In genomic region chr6:168968228-168968627, GRCh38 we compare ENCODE assay signal across 8 cellular contexts.
DNase-seq lines count a peak whose midpoint lies in the region; ATAC-seq, FAIRE-seq and TF ChIP-seq lines count a peak whose summit lies in the region.

No MANE protein-coding gene starts in this region.

- H3K4me3 Mint-ChIP-seq in activated CD4-positive, alpha-beta T cell treated with anti-CD3 and anti-CD28 coated beads, Interleukin-2, amount 10 ng/mL, durations not matched to agents 7 days and 5 days = no peak overlapping the region

- TF ChIP-seq CTCF in HEK293 (tag by site-specific recombination; IDR thresholded peaks at IDR 0.05) = no peak
- no peak for TF ChIP-seq CTCF in RWPE1 (conservative IDR thresholded peaks at IDR 0.05; ENCODE audit: low read depth)
- no peak for TF ChIP-seq CTCF in gastroesophageal sphincter (IDR thresholded peaks at IDR 0.05)

- no peak for TF ChIP-seq POLR2A in gastroesophageal sphincter (IDR thresholded peaks at IDR 0.05)

- DNase-seq in AG20443 (ENCODE audit: low spot score) (peak; percentile 92), RWPE1 (ENCODE audit: low spot score) (peak; percentile 35), urothelium cell line (ENCODE audit: low spot score) (no peak), glomerular visceral epithelial cell (ENCODE audit: extremely low spot score) (no peak)
- no peak for DNase-seq in stimulated activated naive CD4-positive, alpha-beta T cell (lab: John Stamatoyannopoulos, UW)
- no peak for DNase-seq in activated CD4-positive, alpha-beta T cell treated with anti-CD3 and anti-CD28 coated beads, Interleukin-2, amount 10 ng/mL, durations not matched to agents 7 days and 5 days

- H3K27me3 Mint-ChIP-seq in activated CD4-positive, alpha-beta T cell treated with anti-CD3 and anti-CD28 coated beads, Interleukin-2, amount 10 ng/mL, durations not matched to agents 7 days and 5 days = peaks cover 16% of the 10 kb centered on the region

- no peak overlapping the region for H3K4me3 ChIP-seq in HEK293 (ENCODE audit: low read depth, low read length)
- H3K4me3 ChIP-seq in gastroesophageal sphincter = no peak overlapping the region

- CTCF ChIA-PET in HEK293 (lab: Yijun Ruan, JAX) = interaction anchor here (0.9 kb wide), 1 partner anchor 11 kb away, joined by 3 read pairs; no protein-coding TSS in a partner anchor
- CTCF ChIA-PET in RWPE1 (lab: Yijun Ruan, JAX) = no interaction called here
- CTCF ChIA-PET in activated CD4-positive, alpha-beta T cell treated with anti-CD3 and anti-CD28 coated beads, Interleukin-2, amount 10 ng/mL, durations not matched to agents 7 days and 5 days (lab: Charles Lee) = no interaction called here

- H3K4me1 ChIP-seq in HEK293 (ENCODE audit: control insufficient read depth, insufficient read depth, low read length) (0 out of 2 replicates have a peak, but pooled peaks cover 4% of the 10 kb centered on the region), gastroesophageal sphincter (peaks cover 0 to 19% (median 0%) of the 10 kb centered on the region in 3 donors)

- POLR2A ChIA-PET in HEK293 (lab: Yijun Ruan, JAX) (no interaction called here), RWPE1 (lab: Yijun Ruan, JAX; ENCODE audit: low non-redundant PET) (no interaction called here)
- POLR2A ChIA-PET in activated CD4-positive, alpha-beta T cell treated with anti-CD3 and anti-CD28 coated beads, Interleukin-2, amount 10 ng/mL, durations not matched to agents 7 days and 5 days (lab: Charles Lee) = no interaction called here

- no peak overlapping the region for H3K27ac Mint-ChIP-seq in activated CD4-positive, alpha-beta T cell treated with anti-CD3 and anti-CD28 coated beads, Interleukin-2, amount 10 ng/mL, durations not matched to agents 7 days and 5 days

- no peaks in the 10 kb centered on the region for H3K36me3 ChIP-seq in HEK293 (ENCODE audit: control insufficient read depth in 2 of 2, insufficient read depth in 1 of 2, low read length in 2 of 2)
- H3K36me3 ChIP-seq in gastroesophageal sphincter = no peaks in the 10 kb centered on the region

- peak; percentile 42 for FAIRE-seq in urothelium cell line (lab: Jason Lieb, UNC)

- no peaks in the 10 kb centered on the region for H3K9me3 Mint-ChIP-seq in activated CD4-positive, alpha-beta T cell treated with anti-CD3 and anti-CD28 coated beads, Interleukin-2, amount 10 ng/mL, durations not matched to agents 7 days and 5 days

- 70% methylated on average over 10 of the region's 10 CpGs for WGBS in gastroesophageal sphincter (ENCODE audit: low coverage in 1 of 2), 2 donors

- H3K27ac ChIP-seq in HEK293 (ENCODE audit: extremely low read depth, low read depth, low read length) (no peak overlapping the region; the same call in 1 of the 2 replicates), RWPE1 (no peak overlapping the region), gastroesophageal sphincter (peak overlapping the region in 1 of 4 donors; percentile 41)

- H3K36me3 Mint-ChIP-seq in activated CD4-positive, alpha-beta T cell treated with anti-CD3 and anti-CD28 coated beads, Interleukin-2, amount 10 ng/mL, durations not matched to agents 7 days and 5 days (ENCODE audit: low read depth) = no peaks in the 10 kb centered on the region

- H3K4me1 Mint-ChIP-seq in activated CD4-positive, alpha-beta T cell treated with anti-CD3 and anti-CD28 coated beads, Interleukin-2, amount 10 ng/mL, durations not matched to agents 7 days and 5 days = no peaks in the 10 kb centered on the region

- no peaks in the 10 kb centered on the region; the same call in 1 of the 2 replicates for H3K9me3 ChIP-seq in HEK293 (ENCODE audit: control insufficient read depth, insufficient read depth, low read depth, low read length)
- H3K9me3 ChIP-seq in gastroesophageal sphincter = no peaks in the 10 kb centered on the region

- H3K27me3 ChIP-seq in gastroesophageal sphincter = no peaks in the 10 kb centered on the region

- peak; percentile 50 for ATAC-seq in gastroesophageal sphincter

- no peak for TF ChIP-seq EP300 in gastroesophageal sphincter (IDR thresholded peaks at IDR 0.05)

TF ChIP-seq in HEK293, 187 proteins besides CTCF, POLR2A, EP300 and RAD21 (continues in another document):
- TF ChIP-seq INSM2 (tag by site-specific recombination; IDR thresholded peaks at IDR 0.05) (peak; percentile 82), ZNF394 (tag by site-specific recombination; IDR thresholded peaks at IDR 0.05; ENCODE audit: borderline replicate concordance) (peak; percentile 70), ZNF639 (tag by site-specific recombination; IDR thresholded peaks at IDR 0.05) (peak; percentile 35; the same call in 1 of the 2 replicates), ZNF629 (tag by site-specific recombination; IDR thresholded peaks at IDR 0.05) (peak; percentile 74), ATF2 (tag by site-specific recombination; IDR thresholded peaks at IDR 0.05; ENCODE audit: low read depth) (peak; percentile 49; the same call in 1 of the 2 replicates), SP7 (tag by site-specific recombination; IDR thresholded peaks at IDR 0.05) (peak; percentile 65), SETDB1 (IDR thresholded peaks at IDR 0.05; ENCODE audit: insufficient read length, low read length) (peak; percentile 45), ZNF660 (tag by site-specific recombination; IDR thresholded peaks at IDR 0.05) (peak; percentile 64; the same call in 1 of the 2 replicates), ZSCAN4 (tag by site-specific recombination; IDR thresholded peaks at IDR 0.05) (no peak)

Comparison
In these comparisons a context has a peak if more than half of its experiments do, and no peak if none do; other contexts are left out.
1. DNase-seq: peak in AG20443 (single experiment) and RWPE1 (single experiment); none in urothelium cell line (single experiment), stimulated activated naive CD4-positive, alpha-beta T cell (0 of 6), glomerular visceral epithelial cell (single experiment) and activated CD4-positive, alpha-beta T cell treated with anti-CD3 and anti-CD28 coated beads, Interleukin-2, amount 10 ng/mL, durations not matched to agents 7 days and 5 days (single experiment).